25 cellular contexts compared by ENCODE assay signal in the genomic region with DNA sequence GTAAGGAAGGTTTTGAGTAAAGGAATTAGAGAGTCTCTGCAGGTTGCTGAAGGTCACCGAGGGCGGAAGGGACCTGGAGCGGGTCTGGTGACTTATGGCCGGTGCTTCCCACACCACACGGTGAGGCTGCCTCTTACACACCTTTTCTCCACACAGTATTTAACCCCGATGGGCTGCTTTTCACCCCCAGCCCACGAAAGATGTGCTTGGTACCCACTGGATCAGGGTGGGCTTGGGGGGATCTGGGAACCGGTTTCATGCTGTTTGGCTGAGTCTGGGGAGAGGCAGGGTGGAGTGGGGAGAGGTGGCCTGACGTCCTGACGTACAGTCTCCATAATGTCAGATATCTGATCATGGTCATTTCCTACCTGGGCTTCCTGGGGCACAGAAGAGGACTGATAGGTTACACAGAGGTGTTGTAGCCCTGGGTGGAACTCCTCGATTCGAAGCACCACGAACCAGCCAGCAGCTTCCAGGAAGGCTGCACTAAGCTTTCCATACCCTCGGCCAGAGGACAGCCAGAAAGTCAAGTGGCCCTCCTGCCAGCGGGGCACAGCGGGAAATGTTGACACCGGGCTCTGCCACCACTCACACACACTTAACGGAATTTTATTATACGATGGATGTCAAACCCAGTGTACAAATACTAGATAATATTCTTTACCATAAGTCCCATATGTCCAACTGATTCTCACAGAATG. TPM values are rescaled to one million over a fixed set of nuclear protein-coding genes. Genes with fewer than 3 reads are reported as not detected.
DNase-seq lines count a peak whose midpoint lies in the region; ATAC-seq and TF ChIP-seq lines count a peak whose summit lies in the region.
"Had no signal": no experiment of that assay in that cellular context is flagged by ENCODE, and none has a peak within 500 bp of the region (broad histone marks: within the 10 kb centered on the region; RNA-seq: fewer than 3 reads in every experiment).

No MANE protein-coding gene starts in this region.

- ATAC-seq in Right ventricle myocardium inferior: peak; percentile 87
- ATAC-seq: natural killer cell treated with Interleukin-12 subunit alpha and Interleukin-12 subunit beta and Interleukin-15 and Interleukin-18, amount 100 ng/mL, for 72 hours had no signal

- no peaks in the 10 kb centered on the region for H3K27me3 ChIP-seq in H9 (ENCODE audit: insufficient read depth, low read length)
- H3K27me3 ChIP-seq in hepatocyte: no peaks in the 10 kb centered on the region
- H3K27me3 ChIP-seq: brain microvascular endothelial cell, foreskin keratinocyte, MG63 had no signal

- no peak overlapping the region for H2BK5ac ChIP-seq in H9 (ENCODE audit: insufficient read length, low read length)

- no peak overlapping the region for H2AK5ac ChIP-seq in H9 (ENCODE audit: insufficient read length, low read length)

- no peaks in the 10 kb centered on the region for H3K9me3 ChIP-seq in H9 (ENCODE audit: control insufficient read depth, low read depth, low read length)
- no peaks in the 10 kb centered on the region for H3K9me3 ChIP-seq in hepatocyte (ENCODE audit: low read depth)
- H3K9me3 ChIP-seq: MG63 had no signal

- peaks cover 9 to 34% (median 26%) of the 10 kb centered on the region in 3 experiments; a peak in 6 of 7 replicates for H3K36me3 Mint-ChIP-seq in H9 (ENCODE audit: insufficient read depth in 1 of 3, low read depth in 3 of 3)

- H3K4me1 Mint-ChIP-seq in H9: no peaks in the 10 kb centered on the region

- H2BK20ac ChIP-seq in H9 (ENCODE audit: low read depth, low read length, poor library complexity, severe bottlenecking): no peak overlapping the region

- H3K4me2 ChIP-seq in H9 (ENCODE audit: insufficient read depth, insufficient read length, low read length) (no peak overlapping the region), hepatocyte (no peak overlapping the region)

- no peak overlapping the region; a peak in 1 of 7 replicates for H3K27ac Mint-ChIP-seq in H9
- H3K27ac Mint-ChIP-seq: dendritic cell treated with granulocyte-macrophage colony-stimulating factor and Interleukin-4, amounts not matched to agents 40 ng/mL and 50 ng/mL, for 4 days; natural killer cell treated with Interleukin-12 subunit alpha and Interleukin-12 subunit beta and Interleukin-15 and Interleukin-18, amount 100 ng/mL, for 72 hours; stimulated activated naive CD8-positive, alpha-beta T cell treated with anti-CD3 and anti-CD28 coated beads, Interleukin-15, Interleukin-2, amounts not matched to agents 100 ng/mL and 50 ng/mL, for 24 hours had no signal

- peak; percentile 24 for DNase-seq in H9
- DNase-seq in NCI-H345 (lab: John Stamatoyannopoulos, UW): peak; percentile 60
- peak; percentile 78 for DNase-seq in Right ventricle myocardium inferior (ENCODE audit: missing footprints)
- DNase-seq in mesenteric fat pad (ENCODE audit: low spot score): peak; percentile 88
- DNase-seq in NCI-H69 (lab: John Stamatoyannopoulos, UW): no peak
- no peak for DNase-seq in hepatocyte (ENCODE audit: low spot score)
- no peak for DNase-seq in substantia nigra (lab: John Stamatoyannopoulos, UW)
- no peak for DNase-seq in stimulated activated CD4-positive, alpha-beta T cell treated with anti-CD3 and anti-CD28 coated beads, Interleukin-15, amount 100 ng/mL, for 24 hours
- DNase-seq: activated CD4-positive, alpha-beta T cell treated with anti-CD3 and anti-CD28 coated beads, Interleukin-2, amount 50 U/mL, for 1 hour; H7; MG63; midbrain; NCI-H1930; SIG-M5; stimulated activated CD4-positive, alpha-beta T cell treated with anti-CD3 and anti-CD28 coated beads, Interleukin-2, amount 100 ng/mL, for 48 hours; trophoblast cell had no signal

- H3K56ac ChIP-seq in H9 (ENCODE audit: insufficient read length, low read depth, low read length): no peak overlapping the region

- no peak overlapping the region for H3K4ac ChIP-seq in H9 (ENCODE audit: low read depth, low read length)

- no peak overlapping the region for H3K23ac ChIP-seq in H9 (ENCODE audit: insufficient read length, low read depth, low read length)

- no peak overlapping the region for H4K5ac ChIP-seq in H9 (ENCODE audit: insufficient read length, low read depth, low read length)

- no peak overlapping the region for H2BK15ac ChIP-seq in H9 (ENCODE audit: low read depth, low read length)

- H4K20me1 ChIP-seq in H9 (ENCODE audit: control insufficient read depth, insufficient read depth, insufficient read length) (no peaks in the 10 kb centered on the region), hepatocyte (ENCODE audit: insufficient read depth, poor library complexity, severe bottlenecking) (no peaks in the 10 kb centered on the region)

- H3K4me1 ChIP-seq in H9 (ENCODE audit: insufficient read depth, low read length) (no peaks in the 10 kb centered on the region), hepatocyte (ENCODE audit: insufficient read depth) (no peaks in the 10 kb centered on the region)

- no peak overlapping the region for H3K18ac ChIP-seq in H9 (ENCODE audit: insufficient read length, low read depth, low read length)

- no peaks in the 10 kb centered on the region for H3K36me3 ChIP-seq in hepatocyte (replicated peaks; ENCODE audit: insufficient read depth, low read depth)
- H3K36me3 ChIP-seq: brain microvascular endothelial cell, MG63 had no signal

- intact Hi-C loops in Right ventricle myocardium inferior (cut with DNase I): loop anchor here (1.0 kb wide), 1 partner anchor 25 kb away; no protein-coding TSS in a partner anchor

- no peak overlapping the region for H3K4me3 Mint-ChIP-seq in H9
- H3K4me3 Mint-ChIP-seq: dendritic cell treated with granulocyte-macrophage colony-stimulating factor and Interleukin-4, amounts not matched to agents 40 ng/mL and 50 ng/mL, for 4 days; natural killer cell treated with Interleukin-12 subunit alpha and Interleukin-12 subunit beta and Interleukin-15 and Interleukin-18, amount 100 ng/mL, for 72 hours; stimulated activated naive CD8-positive, alpha-beta T cell treated with anti-CD3 and anti-CD28 coated beads, Interleukin-15, Interleukin-2, amounts not matched to agents 100 ng/mL and 50 ng/mL, for 24 hours had no signal

- H3K27me3 Mint-ChIP-seq in H9 (ENCODE audit: low read depth): no peaks in the 10 kb centered on the region
- H3K27me3 Mint-ChIP-seq: dendritic cell treated with granulocyte-macrophage colony-stimulating factor and Interleukin-4, amounts not matched to agents 40 ng/mL and 50 ng/mL, for 4 days; natural killer cell treated with Interleukin-12 subunit alpha and Interleukin-12 subunit beta and Interleukin-15 and Interleukin-18, amount 100 ng/mL, for 72 hours; stimulated activated naive CD8-positive, alpha-beta T cell treated with anti-CD3 and anti-CD28 coated beads, Interleukin-15, Interleukin-2, amounts not matched to agents 100 ng/mL and 50 ng/mL, for 24 hours had no signal

- no peak overlapping the region for H3K4me3 ChIP-seq in hepatocyte
- H3K4me3 ChIP-seq: MG63 had no signal

- H4K8ac ChIP-seq in H9 (replicated peaks; ENCODE audit: insufficient read length, low read depth, low read length): no peak overlapping the region

- no peaks in the 10 kb centered on the region for H3K9me3 Mint-ChIP-seq in H9
- H3K9me3 Mint-ChIP-seq: dendritic cell treated with granulocyte-macrophage colony-stimulating factor and Interleukin-4, amounts not matched to agents 40 ng/mL and 50 ng/mL, for 4 days; natural killer cell treated with Interleukin-12 subunit alpha and Interleukin-12 subunit beta and Interleukin-15 and Interleukin-18, amount 100 ng/mL, for 72 hours; stimulated activated naive CD8-positive, alpha-beta T cell treated with anti-CD3 and anti-CD28 coated beads, Interleukin-15, Interleukin-2, amounts not matched to agents 100 ng/mL and 50 ng/mL, for 24 hours had no signal

- no peak overlapping the region for H2BK120ac ChIP-seq in H9 (ENCODE audit: low read depth, low read length, poor library complexity, severe bottlenecking)

- H3K79me1 ChIP-seq in H9 (ENCODE audit: insufficient read depth, low read depth, low read length, poor library complexity, severe bottlenecking): no peaks in the 10 kb centered on the region

- H3K9ac ChIP-seq in H9 (ENCODE audit: extremely low read depth, insufficient read length, low read length): no peak overlapping the region

- H3T11ph ChIP-seq in H9 (ENCODE audit: low read length): no peak overlapping the region

- WGBS in H9 (ENCODE audit: extremely low coverage, insufficient read length, low lambda C conversion rate): no CpG with 5 or more reads among the region's 19 CpGs
- WGBS in hepatocyte (ENCODE audit: low lambda C conversion rate, missing lambda C conversion rate): 86% methylated on average over 19 of the region's 19 CpGs

- H3K14ac ChIP-seq in H9 (ENCODE audit: insufficient read depth, low read length): no peak overlapping the region

- H3K79me2 ChIP-seq in H9 (ENCODE audit: insufficient read depth, low read length): no peaks in the 10 kb centered on the region
- H3K79me2 ChIP-seq in hepatocyte: no peaks in the 10 kb centered on the region

- H2AFZ ChIP-seq in H9 (ENCODE audit: low read length): no peak overlapping the region
- H2AFZ ChIP-seq in hepatocyte: no peak overlapping the region

- H2BK12ac ChIP-seq in H9 (ENCODE audit: insufficient read length, low read depth, low read length): no peak overlapping the region

- no peaks in the 10 kb centered on the region for H3K9me2 ChIP-seq in hepatocyte (replicated peaks; ENCODE audit: insufficient read depth)

- TF ChIP-seq CTCF in H9 (conservative IDR thresholded peaks at IDR 0.05) (no peak), hepatocyte (IDR thresholded peaks at IDR 0.05; ENCODE audit: poor library complexity) (no peak)

- no peak overlapping the region for H3K27ac ChIP-seq in H9 (ENCODE audit: insufficient read length, low read depth, low read length)
- no peak overlapping the region for H3K27ac ChIP-seq in hepatocyte
- H3K27ac ChIP-seq in substantia nigra (ENCODE audit: low read depth, low read length, poor library complexity, severe bottlenecking): no peak overlapping the region

- no peak overlapping the region for H4K91ac ChIP-seq in H9 (ENCODE audit: insufficient read length, low read depth, low read length)

- H3K23me2 ChIP-seq in H9 (ENCODE audit: insufficient read length, low read depth, low read length, poor library complexity, severe bottlenecking): no peaks in the 10 kb centered on the region

RNA-seq across cellular contexts. Expression of gene OR1D5, which starts 34.0 kb away (rescaled TPM):
- total RNA-seq in H9 (2021) (not detected in 2 replicates), Right ventricle myocardium inferior (not detected), mesenteric fat pad (not detected), hepatocyte (not detected in 2 replicates)
- not detected in 2 replicates for polyA plus RNA-seq in hepatocyte
- total RNA-seq: Daoy; epithelial cell of proximal tubule; foreskin keratinocyte; H7; natural killer cell treated with Interleukin-12 subunit alpha and Interleukin-12 subunit beta and Interleukin-15 and Interleukin-18, amount 100 ng/mL, for 72 hours; skeletal muscle tissue; T-helper 1 cell treated with Interleukin-12 subunit alpha and Interleukin-12 subunit beta and Interleukin-4 antibody, amounts not matched to agents 30 ng/mL and 1 ng/mL, for 36 hours had no signal
- polyA plus RNA-seq: foreskin keratinocyte had no signal

Comparison
In these comparisons a context has a peak if more than half of its experiments do, and no peak if none do; other contexts are left out.
1. DNase-seq: peak in H9 (single experiment), NCI-H345 (single experiment), Right ventricle myocardium inferior (single experiment) and mesenteric fat pad (single experiment); none in NCI-H69 (single experiment), hepatocyte (single experiment), substantia nigra (0 of 49) and stimulated activated CD4-positive, alpha-beta T cell treated with anti-CD3 and anti-CD28 coated beads, Interleukin-15, amount 100 ng/mL, for 24 hours (single experiment).